Comparison of ENCODE assay signal across 9 cellular contexts in genomic region chr3:43290961-43291360, GRCh38. TPM values are rescaled to one million over a fixed set of nuclear protein-coding genes. Genes with fewer than 3 reads are reported as not detected.
DNase-seq lines count a peak whose midpoint lies in the region; ATAC-seq, FAIRE-seq and TF ChIP-seq lines count a peak whose summit lies in the region.
"Had no signal": no experiment of that assay in that cellular context is flagged by ENCODE, and none has a peak within 500 bp of the region (broad histone marks: within the 10 kb centered on the region; RNA-seq: fewer than 3 reads in every experiment).

No MANE protein-coding gene starts in this region.

- peak overlapping the region in 1 of 3 experiments; percentile 34 for H3K4me3 Mint-ChIP-seq in nephron

- ATAC-seq in GM18870 (IDR thresholded peaks at IDR 0.05; ENCODE audit: unreplicated experiment) (no peak), GM19023 (IDR thresholded peaks at IDR 0.05; ENCODE audit: unreplicated experiment) (no peak)

- TF ChIP-seq CTCF in choroid plexus epithelial cell (conservative IDR thresholded peaks at IDR 0.05; ENCODE audit: low read depth, low read length) (no peak), nephron (IDR thresholded peaks at IDR 0.05; ENCODE audit: unreplicated experiment in 3 of 3) (no peak)

- no peaks in the 10 kb centered on the region for H3K9me3 Mint-ChIP-seq in nephron

- no peak overlapping the region for H3K4me3 ChIP-seq in choroid plexus epithelial cell (ENCODE audit: low read depth, low read length)

- peaks cover 39% of the 10 kb centered on the region for H3K4me1 Mint-ChIP-seq in nephron

- no peaks in the 10 kb centered on the region for H3K27me3 Mint-ChIP-seq in nephron (ENCODE audit: low read depth)

- FAIRE-seq in GM12892 (lab: Jason Lieb, UNC) = peak; percentile 85

- H3K36me3 Mint-ChIP-seq in nephron (ENCODE audit: low read depth) = peaks cover 9% of the 10 kb centered on the region

- DNase-seq in GM12892 (ENCODE audit: insufficient read length) = no peak
- peak; percentile 14 for DNase-seq in NOMO-1 treated with DMSO at 0.1 percent for 48 hours (lab: John Stamatoyannopoulos, UW; ENCODE audit: unreplicated experiment)
- peak; percentile 39 for DNase-seq in choroid plexus epithelial cell (ENCODE audit: low read depth)
- DNase-seq in GM03348 (ENCODE audit: low spot score) = no peak
- DNase-seq in COR-L47 (lab: John Stamatoyannopoulos, UW) = no peak
- DNase-seq: GF-D8 had no signal

- H3K27ac Mint-ChIP-seq in nephron = peak overlapping the region in 2 of 3 experiments; percentile 16 to 37

- no peak for TF ChIP-seq POLR2A in GM12892 (IDR thresholded peaks at IDR 0.05; ENCODE audit: low read depth, low read length)

RNA-seq across cellular contexts. Expression of gene SNRK, which starts 4.6 kb away (rescaled TPM):
- polyA plus RNA-seq in GM12892 (2012; ENCODE audit: missing spikeins) = 7.3 TPM

Comparison
In these comparisons a context has a peak if more than half of its experiments do, and no peak if none do; other contexts are left out.
1. DNase-seq: peak in NOMO-1 treated with DMSO at 0.1 percent for 48 hours (single experiment) and choroid plexus epithelial cell (single experiment); none in GM12892 (single experiment), GM03348 (single experiment) and COR-L47 (single experiment).